In the genomic region with DNA sequence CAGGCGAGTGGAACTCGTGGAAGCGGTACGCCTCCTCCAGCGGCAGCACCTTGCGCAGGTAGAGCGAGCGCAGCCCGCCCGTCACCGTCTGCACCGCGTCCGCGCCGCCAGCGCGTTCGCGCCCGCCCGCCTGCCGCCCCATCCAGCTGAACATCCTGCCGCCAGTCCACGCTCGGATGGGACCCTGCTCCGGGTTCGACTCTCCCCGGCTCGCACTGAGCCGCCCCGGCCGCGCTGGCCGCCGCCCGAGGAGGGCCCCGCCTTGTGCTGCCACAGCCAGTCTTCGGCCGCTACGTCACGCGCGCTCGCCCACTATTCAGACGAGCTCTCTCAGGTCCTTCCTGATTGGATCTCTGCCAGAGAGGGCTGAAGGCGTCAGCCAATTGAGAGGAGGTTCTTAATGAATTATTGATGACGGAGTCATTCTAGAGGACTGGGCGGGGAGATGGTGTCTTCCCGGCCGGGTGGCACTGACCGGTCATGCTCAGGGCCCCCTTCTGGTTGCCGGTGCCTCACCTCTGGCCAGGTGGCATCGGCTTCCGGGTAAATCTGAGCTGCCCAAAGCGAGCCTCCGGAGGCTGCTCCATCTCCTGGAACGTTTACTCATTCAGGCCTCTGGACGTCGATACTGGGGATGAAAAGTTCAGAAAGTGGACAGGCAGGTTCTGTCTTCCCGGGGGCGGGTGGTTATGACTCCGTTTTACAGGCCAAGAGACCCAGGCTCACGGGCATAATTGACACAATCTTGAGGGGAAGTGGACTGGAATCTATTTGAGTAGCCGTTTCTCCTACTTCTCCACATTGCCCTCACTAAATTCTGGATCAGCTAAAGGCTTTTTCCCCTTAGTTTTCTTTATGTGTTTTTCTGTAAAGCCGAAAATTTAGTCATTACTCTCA, we compare ENCODE assay signal across 8 cellular contexts. TPM values are rescaled to one million over a fixed set of nuclear protein-coding genes. Genes with fewer than 3 reads are reported as not detected.
DNase-seq lines count a peak whose midpoint lies in the region; ATAC-seq and TF ChIP-seq lines count a peak whose summit lies in the region.

EHD4 (minus strand) TSS at position 217 of the 897 bp plus-strand sequence; CDS start at position 154, 63 bp downstream.

- DNase-seq in NCI-H1694 treated with DMSO at 0.1 percent for 48 hours (lab: John Stamatoyannopoulos, UW) (peak; percentile 89), T-helper 17 cell (peak; percentile 85 to 88 (median 86)), anterior cingulate cortex (lab: John Stamatoyannopoulos, UW) (peak; percentile 48 to 98 (median 89)), right atrium auricular region (ENCODE audit: low spot score) (peak; percentile 100), psoas muscle (peak; percentile 97 to 98), uterus (peak; percentile 94 to 98)

- no peaks in the 10 kb centered on the region for H3K36me3 ChIP-seq in right atrium auricular region
- no peaks in the 10 kb centered on the region for H3K36me3 ChIP-seq in psoas muscle (ENCODE audit: insufficient read depth in 1 of 2, low read depth in 1 of 2)
- H3K36me3 ChIP-seq in uterus, result no peaks in the 10 kb centered on the region

- H3K4me3 ChIP-seq in right atrium auricular region (peak within 1 kb of the TSS; percentile 86 to 96), psoas muscle (peak within 1 kb of the TSS; percentile 87), uterus (peak within 1 kb of the TSS; percentile 40 to 93)

- H3K27ac ChIP-seq in right atrium auricular region (peak within 1 kb of the TSS; percentile 95 to 96), psoas muscle (peak within 1 kb of the TSS; percentile 78), uterus (peak within 1 kb of the TSS; percentile 75 to 82)

- H3K4me1 ChIP-seq in right atrium auricular region (peaks cover 0 to 34% of the 10 kb centered on the region in 2 donors), psoas muscle (peaks cover 10% of the 10 kb centered on the region), uterus (no peaks in the 10 kb centered on the region)

- H3K9me3 ChIP-seq in T-helper 17 cell (ENCODE audit: control insufficient read depth, low read length, poor library complexity, severe bottlenecking) (no peaks in the 10 kb centered on the region), right atrium auricular region (no peaks in the 10 kb centered on the region), psoas muscle (no peaks in the 10 kb centered on the region), uterus (no peaks in the 10 kb centered on the region)

- intact Hi-C loops in psoas muscle (cut with DNase I), result loop anchor here in 1 of 2 donors (5.0 kb wide), 1 partner anchor 45 kb away; no protein-coding TSS in a partner anchor
- intact Hi-C loops in uterus (cut with DNase I; ENCODE audit: low total_unique reads), result no loop called here

- H3K27ac Mint-ChIP-seq in T-helper 17 cell, result peak within 1 kb of the TSS; percentile 97

- H3K27me3 ChIP-seq in right atrium auricular region, result no peaks in the 10 kb centered on the region
- H3K27me3 ChIP-seq in psoas muscle (ENCODE audit: insufficient read depth in 3 of 3, low read length in 2 of 3), result no peaks in the 10 kb centered on the region
- H3K27me3 ChIP-seq in uterus, result no peaks in the 10 kb centered on the region

- 2 to 4% (median 3%) methylated on average over 50 to 66 of the region's 66 CpGs for WGBS in psoas muscle, 3 donors

- H3K36me3 Mint-ChIP-seq in T-helper 17 cell (ENCODE audit: low read depth), result peaks cover 2% of the 10 kb centered on the region

- H3K4me3 Mint-ChIP-seq in T-helper 17 cell, result peak within 1 kb of the TSS; percentile 90

- TF ChIP-seq POLR2A in GM15510 (IDR thresholded peaks at IDR 0.05; ENCODE audit: borderline replicate concordance, extremely low read depth, insufficient read length) (peak; percentile 97), uterus (IDR thresholded peaks at IDR 0.05) (peak; percentile 80 to 92)

- ATAC-seq in HG02885 (IDR thresholded peaks at IDR 0.05; ENCODE audit: poor library complexity, unreplicated experiment) (peak; percentile 83), T-helper 17 cell (peak; percentile 80), psoas muscle (peak; percentile 95 to 97 (median 95))

- peaks cover 19% of the 10 kb centered on the region for H3K27me3 Mint-ChIP-seq in T-helper 17 cell

- peak in 1 of 2 donors; percentile 61 for TF ChIP-seq CTCF in right atrium auricular region (IDR thresholded peaks at IDR 0.05)
- TF ChIP-seq CTCF in psoas muscle (IDR thresholded peaks at IDR 0.05), result peak; percentile 36
- TF ChIP-seq CTCF in uterus (IDR thresholded peaks at IDR 0.05), result peak; percentile 26 to 40 (median 34)

- H3K4me1 Mint-ChIP-seq in T-helper 17 cell, result peaks cover 41% of the 10 kb centered on the region

RNA-seq across cellular contexts. Expression of gene EHD4, which starts in this region (rescaled TPM):
- 10 to 100 TPM; 57.6 to 79.9 TPM for total RNA-seq in T-helper 17 cell
- 10 to 100 TPM; 22.2 to 26.3 TPM for total RNA-seq in right atrium auricular region
- 1 to 10 TPM; 5.3 to 9.6 (median 6.3) TPM for total RNA-seq in psoas muscle
- polyA plus RNA-seq in psoas muscle, result 1 to 10 TPM; 1.7 to 4.8 (median 2.2) TPM
- total RNA-seq in uterus, result 10 to 100 TPM; 12.8 to 45.2 (median 26.1) TPM

Comparison
In these comparisons a context has a peak if more than half of its experiments do, and no peak if none do; other contexts are left out.
1. Peak in every context shown above with its lines: DNase-seq, ATAC-seq, H3K4me3 ChIP-seq and H3K27ac ChIP-seq.